2 cellular contexts compared by ENCODE assay signal in genomic region chr6:28687309-28687981, GRCh38.
TF ChIP-seq lines count a peak whose summit lies in the region.

No MANE protein-coding gene starts in this region.

TF ChIP-seq in HCT116, 20 proteins besides CTCF, POLR2A, EP300 and RAD21:
- 0 out of 2 replicates have a peak, but pooled peaks have one; percentile 2 for TF ChIP-seq FOSL1 (IDR thresholded peaks at IDR 0.05; ENCODE audit: low read depth)

TF ChIP-seq in GM12878, 131 proteins besides CTCF, POLR2A, EP300 and RAD21:
- 0 out of 2 replicates have a peak, but pooled peaks have one; percentile 14 for TF ChIP-seq SPI1 (IDR thresholded peaks at IDR 0.05; ENCODE audit: borderline replicate concordance, insufficient read depth, low read depth, low read length)
